Comparison of ENCODE assay signal across 1 cellular context in genomic region chr5:127206320-127207113, GRCh38.
TF ChIP-seq lines count a peak whose summit lies in the region.

No MANE protein-coding gene starts in this region.

TF ChIP-seq in HEK293, 187 proteins besides CTCF, POLR2A, EP300 and RAD21 (continued from another document and continues in another):
- TF ChIP-seq ZNF777 (tag by site-specific recombination; IDR thresholded peaks at IDR 0.05; ENCODE audit: borderline replicate concordance), result no peak
- peak; percentile 98 for TF ChIP-seq ZNF629 (tag by site-specific recombination; IDR thresholded peaks at IDR 0.05)
- TF ChIP-seq ZNF37A (tag by site-specific recombination; IDR thresholded peaks at IDR 0.05), result peak; percentile 68
- TF ChIP-seq ZNF391 (tag by site-specific recombination; IDR thresholded peaks at IDR 0.05; ENCODE audit: borderline replicate concordance, low read depth), result no peak
- no peak for TF ChIP-seq ZSCAN18 (tag by site-specific recombination; IDR thresholded peaks at IDR 0.05)
- 0 out of 2 replicates have a peak, but pooled peaks have one; percentile 34 for TF ChIP-seq ZNF132 (tag by site-specific recombination; IDR thresholded peaks at IDR 0.05; ENCODE audit: borderline replicate concordance)
- peak; percentile 93 for TF ChIP-seq SP7 (tag by site-specific recombination; IDR thresholded peaks at IDR 0.05)
- peak; percentile 57 for TF ChIP-seq PATZ1 (tag by site-specific recombination; IDR thresholded peaks at IDR 0.05)
- peak; percentile 74 for TF ChIP-seq WT1 (tag by site-specific recombination; IDR thresholded peaks at IDR 0.05)
- peak; percentile 92 for TF ChIP-seq ZNF366 (tag by site-specific recombination; conservative IDR thresholded peaks at IDR 0.05)
- peak; percentile 97 for TF ChIP-seq ZNF24 (tag by site-specific recombination; IDR thresholded peaks at IDR 0.05)
- TF ChIP-seq ZNF623 (tag by site-specific recombination; IDR thresholded peaks at IDR 0.05), result 0 out of 2 replicates have a peak, but pooled peaks have one; percentile 34
- TF ChIP-seq ZFP69B (tag by site-specific recombination; IDR thresholded peaks at IDR 0.05), result peak; percentile 75; the same call in 1 of the 2 replicates
- TF ChIP-seq INSM2 (tag by site-specific recombination; IDR thresholded peaks at IDR 0.05), result peak; percentile 93
- TF ChIP-seq ZNF449 (tag by site-specific recombination; IDR thresholded peaks at IDR 0.05), result peak; percentile 57; the same call in 1 of the 2 replicates
- TF ChIP-seq TSHZ1 (tag by site-specific recombination; IDR thresholded peaks at IDR 0.05; ENCODE audit: borderline replicate concordance), result peak; percentile 91
- TF ChIP-seq ATF2 (tag by site-specific recombination; IDR thresholded peaks at IDR 0.05; ENCODE audit: low read depth), result peak; percentile 85
- TF ChIP-seq ZNF26 (tag by site-specific recombination; IDR thresholded peaks at IDR 0.05), result no peak
- TF ChIP-seq BCL11B (tag by site-specific recombination; IDR thresholded peaks at IDR 0.05; ENCODE audit: low read depth), result no peak
- TF ChIP-seq ZNF398 (tag by site-specific recombination; IDR thresholded peaks at IDR 0.05), result peak; percentile 91
- TF ChIP-seq ZNF624 (tag by site-specific recombination; IDR thresholded peaks at IDR 0.05), result no peak
- peak; percentile 60 for TF ChIP-seq KLF10 (tag by site-specific recombination; IDR thresholded peaks at IDR 0.05)
- TF ChIP-seq ZBTB17 (tag by site-specific recombination; IDR thresholded peaks at IDR 0.05), result peak; percentile 60; the same call in 1 of the 2 replicates
- peak; percentile 92 for TF ChIP-seq ZNF558 (tag by site-specific recombination; IDR thresholded peaks at IDR 0.05)
- TF ChIP-seq ZNF626 (tag by site-specific recombination; IDR thresholded peaks at IDR 0.05), result peak; percentile 65; the same call in 1 of the 2 replicates
- TF ChIP-seq GLI2 (tag by site-specific recombination; IDR thresholded peaks at IDR 0.05; ENCODE audit: borderline replicate concordance, low read depth), result peak; percentile 69
- TF ChIP-seq ZSCAN23 (tag by site-specific recombination; IDR thresholded peaks at IDR 0.05), result 0 out of 2 replicates have a peak, but pooled peaks have one; percentile 48
- peak; percentile 70; the same call in 1 of the 2 replicates for TF ChIP-seq OVOL3 (tag by site-specific recombination; IDR thresholded peaks at IDR 0.05)
- TF ChIP-seq ZNF501 (tag by site-specific recombination; IDR thresholded peaks at IDR 0.05), result peak; percentile 33; the same call in 1 of the 2 replicates
- no peak for TF ChIP-seq ZNF274 (IDR thresholded peaks at IDR 0.05; ENCODE audit: low read length)
- no peak for TF ChIP-seq ZNF274 (tag by site-specific recombination; IDR thresholded peaks at IDR 0.05; ENCODE audit: borderline replicate concordance)
- peak; percentile 89 for TF ChIP-seq KLF8 (tag by site-specific recombination; IDR thresholded peaks at IDR 0.05)
- no peak for TF ChIP-seq ZNF549 (tag by site-specific recombination; IDR thresholded peaks at IDR 0.05)
- no peak for TF ChIP-seq ZNF791 (tag by site-specific recombination; IDR thresholded peaks at IDR 0.05)
- TF ChIP-seq ZNF394 (tag by site-specific recombination; IDR thresholded peaks at IDR 0.05; ENCODE audit: borderline replicate concordance), result peak; percentile 65; the same call in 1 of the 2 replicates
- no peak for TF ChIP-seq ZNF223 (tag by site-specific recombination; IDR thresholded peaks at IDR 0.05)
- no peak for TF ChIP-seq HOXC10 (CRISPR knock-in tag; IDR thresholded peaks at IDR 0.05)
- TF ChIP-seq ZNF639 (tag by site-specific recombination; IDR thresholded peaks at IDR 0.05), result peak; percentile 96
- TF ChIP-seq PRDM1 (tag by site-specific recombination; IDR thresholded peaks at IDR 0.05), result peak; percentile 80
- TF ChIP-seq ZNF701 (tag by site-specific recombination; IDR thresholded peaks at IDR 0.05), result 0 out of 2 replicates have a peak, but pooled peaks have one; percentile 32
- no peak for TF ChIP-seq ZNF571 (tag by site-specific recombination; IDR thresholded peaks at IDR 0.05)
- peak; percentile 41; the same call in 1 of the 2 replicates for TF ChIP-seq FEZF1 (tag by site-specific recombination; IDR thresholded peaks at IDR 0.05)
- TF ChIP-seq PRDM6 (tag by site-specific recombination; IDR thresholded peaks at IDR 0.05), result peak; percentile 95
- peak; percentile 86; the same call in 1 of the 2 replicates for TF ChIP-seq ZNF324 (tag by site-specific recombination; IDR thresholded peaks at IDR 0.05)
- peak; percentile 65 for TF ChIP-seq ZNF660 (tag by site-specific recombination; IDR thresholded peaks at IDR 0.05)
